1 cellular context compared by ENCODE assay signal in genomic region chr17:71438631-71439146, GRCh38.
TF ChIP-seq lines count a peak whose summit lies in the region.

No MANE protein-coding gene starts in this region.

TF ChIP-seq in HEK293, 187 proteins besides CTCF, POLR2A, EP300 and RAD21 (continued from another document and continues in another):
- TF ChIP-seq, protein P1, sequence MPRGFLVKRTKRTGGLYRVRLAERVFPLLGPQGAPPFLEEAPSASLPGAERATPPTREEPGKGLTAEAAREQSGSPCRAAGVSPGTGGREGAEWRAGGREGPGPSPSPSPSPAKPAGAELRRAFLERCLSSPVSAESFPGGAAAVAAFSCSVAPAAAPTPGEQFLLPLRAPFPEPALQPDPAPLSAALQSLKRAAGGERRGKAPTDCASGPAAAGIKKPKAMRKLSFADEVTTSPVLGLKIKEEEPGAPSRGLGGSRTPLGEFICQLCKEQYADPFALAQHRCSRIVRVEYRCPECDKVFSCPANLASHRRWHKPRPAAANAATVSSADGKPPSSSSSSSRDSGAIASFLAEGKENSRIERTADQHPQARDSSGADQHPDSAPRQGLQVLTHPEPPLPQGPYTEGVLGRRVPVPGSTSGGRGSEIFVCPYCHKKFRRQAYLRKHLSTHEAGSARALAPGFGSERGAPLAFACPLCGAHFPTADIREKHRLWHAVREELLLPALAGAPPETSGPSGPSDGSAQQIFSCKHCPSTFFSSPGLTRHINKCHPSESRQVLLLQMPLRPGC (tag by site-specific recombination; IDR thresholded peaks at IDR 0.05): peak; percentile 100
- TF ChIP-seq FEZF1 (tag by site-specific recombination; IDR thresholded peaks at IDR 0.05) (peak; percentile 94), ZNF76 (tag by site-specific recombination; IDR thresholded peaks at IDR 0.05; ENCODE audit: borderline replicate concordance, low read depth) (peak; percentile 34; the same call in 1 of the 2 replicates), MEIS1 (CRISPR knock-in tag; IDR thresholded peaks at IDR 0.05; ENCODE audit: borderline replicate concordance) (no peak), ZFP37 (tag by site-specific recombination; IDR thresholded peaks at IDR 0.05) (no peak), KLF10 (tag by site-specific recombination; IDR thresholded peaks at IDR 0.05) (peak; percentile 89), ZNF354C (tag by site-specific recombination; IDR thresholded peaks at IDR 0.05; ENCODE audit: borderline replicate concordance, low read depth) (no peak), ZNF324 (tag by site-specific recombination; IDR thresholded peaks at IDR 0.05) (peak; percentile 96), ZNF394 (tag by site-specific recombination; IDR thresholded peaks at IDR 0.05; ENCODE audit: borderline replicate concordance) (peak; percentile 83), ZNF416 (tag by site-specific recombination; IDR thresholded peaks at IDR 0.05) (no peak), OVOL3 (tag by site-specific recombination; IDR thresholded peaks at IDR 0.05) (peak; percentile 90; the same call in 1 of the 2 replicates), ZNF571 (tag by site-specific recombination; IDR thresholded peaks at IDR 0.05) (no peak), ZNF366 (tag by site-specific recombination; conservative IDR thresholded peaks at IDR 0.05) (peak; percentile 94), PRDM1 (tag by site-specific recombination; IDR thresholded peaks at IDR 0.05) (no peak; the same call in 1 of the 2 replicates), ZNF302 (tag by site-specific recombination; IDR thresholded peaks at IDR 0.05; ENCODE audit: low read depth) (peak; percentile 15; the same call in 1 of the 2 replicates), ZNF391 (tag by site-specific recombination; IDR thresholded peaks at IDR 0.05; ENCODE audit: borderline replicate concordance, low read depth) (peak; percentile 96), WT1 (tag by site-specific recombination; IDR thresholded peaks at IDR 0.05) (peak; percentile 92), ZXDB (tag by site-specific recombination; IDR thresholded peaks at IDR 0.05) (peak; percentile 95), ZBTB6 (tag by site-specific recombination; IDR thresholded peaks at IDR 0.05) (peak; percentile 58; the same call in 1 of the 2 replicates), ZNF600 (tag by site-specific recombination; IDR thresholded peaks at IDR 0.05) (peak; percentile 85), OSR2 (tag by site-specific recombination; IDR thresholded peaks at IDR 0.05) (peak; percentile 100), ZNF449 (tag by site-specific recombination; IDR thresholded peaks at IDR 0.05) (0 out of 2 replicates have a peak, but pooled peaks have one; percentile 20), ZNF335 (tag by site-specific recombination; conservative IDR thresholded peaks at IDR 0.05) (peak; percentile 74), MYNN (tag by site-specific recombination; IDR thresholded peaks at IDR 0.05; ENCODE audit: borderline replicate concordance) (no peak), ZNF404 (tag by site-specific recombination; IDR thresholded peaks at IDR 0.05) (no peak), ZNF140 (tag by site-specific recombination; IDR thresholded peaks at IDR 0.05) (no peak), ZNF155 (tag by site-specific recombination; IDR thresholded peaks at IDR 0.05) (no peak), ZNF2 (tag by site-specific recombination; IDR thresholded peaks at IDR 0.05) (0 out of 2 replicates have a peak, but pooled peaks have one; percentile 88), MZF1 (tag by site-specific recombination; IDR thresholded peaks at IDR 0.05; ENCODE audit: borderline replicate concordance) (peak; percentile 77), PRDM6 (tag by site-specific recombination; IDR thresholded peaks at IDR 0.05) (peak; percentile 56), SP3 (tag by site-specific recombination; IDR thresholded peaks at IDR 0.05) (peak; percentile 62), PRDM10 (tag by site-specific recombination; IDR thresholded peaks at IDR 0.05) (peak; percentile 70), ZSCAN30 (tag by site-specific recombination; IDR thresholded peaks at IDR 0.05) (peak; percentile 99), ZNF18 (tag by site-specific recombination; IDR thresholded peaks at IDR 0.05) (0 out of 2 replicates have a peak, but pooled peaks have one; percentile 46), TRIM28 (IDR thresholded peaks at IDR 0.05; ENCODE audit: borderline replicate concordance, low read length) (peak; percentile 98), GLI2 (tag by site-specific recombination; IDR thresholded peaks at IDR 0.05; ENCODE audit: borderline replicate concordance, low read depth) (peak; percentile 98)
- TF ChIP-seq, protein P2, sequence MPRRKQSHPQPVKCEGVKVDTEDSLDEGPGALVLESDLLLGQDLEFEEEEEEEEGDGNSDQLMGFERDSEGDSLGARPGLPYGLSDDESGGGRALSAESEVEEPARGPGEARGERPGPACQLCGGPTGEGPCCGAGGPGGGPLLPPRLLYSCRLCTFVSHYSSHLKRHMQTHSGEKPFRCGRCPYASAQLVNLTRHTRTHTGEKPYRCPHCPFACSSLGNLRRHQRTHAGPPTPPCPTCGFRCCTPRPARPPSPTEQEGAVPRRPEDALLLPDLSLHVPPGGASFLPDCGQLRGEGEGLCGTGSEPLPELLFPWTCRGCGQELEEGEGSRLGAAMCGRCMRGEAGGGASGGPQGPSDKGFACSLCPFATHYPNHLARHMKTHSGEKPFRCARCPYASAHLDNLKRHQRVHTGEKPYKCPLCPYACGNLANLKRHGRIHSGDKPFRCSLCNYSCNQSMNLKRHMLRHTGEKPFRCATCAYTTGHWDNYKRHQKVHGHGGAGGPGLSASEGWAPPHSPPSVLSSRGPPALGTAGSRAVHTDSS (tag by site-specific recombination; IDR thresholded peaks at IDR 0.05): peak; percentile 59; the same call in 1 of the 2 replicates
- TF ChIP-seq, protein P3, sequence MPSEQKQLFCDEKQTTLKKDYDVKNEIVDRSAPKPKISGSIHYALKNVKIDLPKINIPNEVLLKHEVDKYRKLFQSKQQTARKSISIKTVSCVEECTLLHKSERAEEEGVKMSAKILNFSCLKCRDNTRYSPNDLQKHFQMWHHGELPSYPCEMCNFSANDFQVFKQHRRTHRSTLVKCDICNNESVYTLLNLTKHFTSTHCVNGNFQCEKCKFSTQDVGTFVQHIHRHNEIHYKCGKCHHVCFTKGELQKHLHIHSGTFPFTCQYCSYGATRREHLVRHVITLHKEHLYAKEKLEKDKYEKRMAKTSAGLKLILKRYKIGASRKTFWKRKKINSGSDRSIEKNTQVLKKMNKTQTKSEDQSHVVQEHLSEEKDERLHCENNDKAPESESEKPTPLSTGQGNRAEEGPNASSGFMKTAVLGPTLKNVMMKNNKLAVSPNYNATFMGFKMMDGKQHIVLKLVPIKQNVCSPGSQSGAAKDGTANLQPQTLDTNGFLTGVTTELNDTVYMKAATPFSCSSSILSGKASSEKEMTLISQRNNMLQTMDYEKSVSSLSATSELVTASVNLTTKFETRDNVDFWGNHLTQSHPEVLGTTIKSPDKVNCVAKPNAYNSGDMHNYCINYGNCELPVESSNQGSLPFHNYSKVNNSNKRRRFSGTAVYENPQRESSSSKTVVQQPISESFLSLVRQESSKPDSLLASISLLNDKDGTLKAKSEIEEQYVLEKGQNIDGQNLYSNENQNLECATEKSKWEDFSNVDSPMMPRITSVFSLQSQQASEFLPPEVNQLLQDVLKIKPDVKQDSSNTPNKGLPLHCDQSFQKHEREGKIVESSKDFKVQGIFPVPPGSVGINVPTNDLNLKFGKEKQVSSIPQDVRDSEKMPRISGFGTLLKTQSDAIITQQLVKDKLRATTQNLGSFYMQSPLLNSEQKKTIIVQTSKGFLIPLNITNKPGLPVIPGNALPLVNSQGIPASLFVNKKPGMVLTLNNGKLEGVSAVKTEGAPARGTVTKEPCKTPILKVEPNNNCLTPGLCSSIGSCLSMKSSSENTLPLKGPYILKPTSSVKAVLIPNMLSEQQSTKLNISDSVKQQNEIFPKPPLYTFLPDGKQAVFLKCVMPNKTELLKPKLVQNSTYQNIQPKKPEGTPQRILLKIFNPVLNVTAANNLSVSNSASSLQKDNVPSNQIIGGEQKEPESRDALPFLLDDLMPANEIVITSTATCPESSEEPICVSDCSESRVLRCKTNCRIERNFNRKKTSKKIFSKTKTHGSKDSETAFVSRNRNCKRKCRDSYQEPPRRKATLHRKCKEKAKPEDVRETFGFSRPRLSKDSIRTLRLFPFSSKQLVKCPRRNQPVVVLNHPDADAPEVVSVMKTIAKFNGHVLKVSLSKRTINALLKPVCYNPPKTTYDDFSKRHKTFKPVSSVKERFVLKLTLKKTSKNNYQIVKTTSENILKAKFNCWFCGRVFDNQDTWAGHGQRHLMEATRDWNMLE (tag by site-specific recombination; conservative IDR thresholded peaks at IDR 0.05; ENCODE audit: low read depth): peak; percentile 75
- TF ChIP-seq, protein P4, sequence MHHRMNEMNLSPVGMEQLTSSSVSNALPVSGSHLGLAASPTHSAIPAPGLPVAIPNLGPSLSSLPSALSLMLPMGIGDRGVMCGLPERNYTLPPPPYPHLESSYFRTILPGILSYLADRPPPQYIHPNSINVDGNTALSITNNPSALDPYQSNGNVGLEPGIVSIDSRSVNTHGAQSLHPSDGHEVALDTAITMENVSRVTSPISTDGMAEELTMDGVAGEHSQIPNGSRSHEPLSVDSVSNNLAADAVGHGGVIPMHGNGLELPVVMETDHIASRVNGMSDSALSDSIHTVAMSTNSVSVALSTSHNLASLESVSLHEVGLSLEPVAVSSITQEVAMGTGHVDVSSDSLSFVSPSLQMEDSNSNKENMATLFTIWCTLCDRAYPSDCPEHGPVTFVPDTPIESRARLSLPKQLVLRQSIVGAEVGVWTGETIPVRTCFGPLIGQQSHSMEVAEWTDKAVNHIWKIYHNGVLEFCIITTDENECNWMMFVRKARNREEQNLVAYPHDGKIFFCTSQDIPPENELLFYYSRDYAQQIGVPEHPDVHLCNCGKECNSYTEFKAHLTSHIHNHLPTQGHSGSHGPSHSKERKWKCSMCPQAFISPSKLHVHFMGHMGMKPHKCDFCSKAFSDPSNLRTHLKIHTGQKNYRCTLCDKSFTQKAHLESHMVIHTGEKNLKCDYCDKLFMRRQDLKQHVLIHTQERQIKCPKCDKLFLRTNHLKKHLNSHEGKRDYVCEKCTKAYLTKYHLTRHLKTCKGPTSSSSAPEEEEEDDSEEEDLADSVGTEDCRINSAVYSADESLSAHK (tag by site-specific recombination; IDR thresholded peaks at IDR 0.05): peak; percentile 96
